Comparison of ENCODE assay signal across 21 cellular contexts in genomic region chr7:112136707-112137008, GRCh38.
"Had no signal": no experiment of that assay in that cellular context is flagged by ENCODE, and none has a peak within 500 bp of the region (broad histone marks: within the 10 kb centered on the region; RNA-seq: fewer than 3 reads in every experiment).

No MANE protein-coding gene starts in this region.

- H3K27ac ChIP-seq: epithelial cell of prostate, psoas muscle, thoracic aorta, transverse colon had no signal

- H3K36me3 Mint-ChIP-seq: naive thymus-derived CD4-positive, alpha-beta T cell; stimulated activated memory B cell treated with anti-CD40 and anti-IgM and Interleukin-4, amounts not matched to agents 10 μg/mL and 1 μg/mL and 100 μg/mL, for 72 hours had no signal

- ATAC-seq: effector memory CD8-positive, alpha-beta T cell; gastrocnemius medialis; left lung; naive thymus-derived CD4-positive, alpha-beta T cell; psoas muscle; sciatic nerve; stimulated activated memory B cell treated with anti-CD40 and anti-IgM and Interleukin-4, amounts not matched to agents 10 μg/mL and 1 μg/mL and 100 μg/mL, for 72 hours; stimulated activated naive CD8-positive, alpha-beta T cell treated with anti-CD3 and anti-CD28 coated beads, Interleukin-15, amount 100 ng/mL, for 72 hours had no signal

- H3K27me3 ChIP-seq: esophagus muscularis mucosa, gastrocnemius medialis, left lung, spleen, transverse colon had no signal

- DNase-seq: effector memory CD8-positive, alpha-beta T cell; gastrocnemius medialis; islet precursor cell; left lung; naive thymus-derived CD4-positive, alpha-beta T cell; nephron progenitor cell; psoas muscle; retina; spleen; stimulated activated CD4-positive, alpha-beta T cell treated with anti-CD3 and anti-CD28 coated beads, Interleukin-15, amount 100 ng/mL, for 24 hours; stimulated activated CD4-positive, alpha-beta T cell treated with anti-CD3 and anti-CD28 coated beads, Interleukin-1b, Interleukin-23, amount 100 ng/mL, for 48 hours; stimulated activated CD4-positive, alpha-beta T cell treated with anti-CD3 and anti-CD28 coated beads, Interleukin-4, amount 100 ng/mL, for 24 hours; stimulated activated naive CD8-positive, alpha-beta T cell treated with anti-CD3 and anti-CD28 coated beads, Interleukin-15, amount 100 ng/mL, for 72 hours; substantia nigra; transverse colon had no signal

- H3K36me3 ChIP-seq: esophagus muscularis mucosa, gastrocnemius medialis, left lung, spleen, thoracic aorta, transverse colon had no signal

- H3K9me3 Mint-ChIP-seq: dendritic cell treated with granulocyte-macrophage colony-stimulating factor and Interleukin-4, amounts not matched to agents 40 ng/mL and 50 ng/mL, for 4 days; effector memory CD8-positive, alpha-beta T cell; naive thymus-derived CD4-positive, alpha-beta T cell; nephron progenitor cell; stimulated activated memory B cell treated with anti-CD40 and anti-IgM and Interleukin-4, amounts not matched to agents 10 μg/mL and 1 μg/mL and 100 μg/mL, for 72 hours; stimulated activated naive CD8-positive, alpha-beta T cell treated with anti-CD3 and anti-CD28 coated beads, Interleukin-15, amount 100 ng/mL, for 72 hours had no signal

- H3K27ac Mint-ChIP-seq: dendritic cell treated with granulocyte-macrophage colony-stimulating factor and Interleukin-4, amounts not matched to agents 40 ng/mL and 50 ng/mL, for 4 days; effector memory CD8-positive, alpha-beta T cell; naive thymus-derived CD4-positive, alpha-beta T cell; nephron progenitor cell; stimulated activated memory B cell treated with anti-CD40 and anti-IgM and Interleukin-4, amounts not matched to agents 10 μg/mL and 1 μg/mL and 100 μg/mL, for 72 hours; stimulated activated naive CD8-positive, alpha-beta T cell treated with anti-CD3 and anti-CD28 coated beads, Interleukin-15, amount 100 ng/mL, for 72 hours had no signal

- H3K9me3 ChIP-seq: esophagus muscularis mucosa, gastrocnemius medialis, left lung, psoas muscle, thoracic aorta, transverse colon had no signal

- H3K4me3 Mint-ChIP-seq: dendritic cell treated with granulocyte-macrophage colony-stimulating factor and Interleukin-4, amounts not matched to agents 40 ng/mL and 50 ng/mL, for 4 days; effector memory CD8-positive, alpha-beta T cell; naive thymus-derived CD4-positive, alpha-beta T cell; nephron progenitor cell; stimulated activated memory B cell treated with anti-CD40 and anti-IgM and Interleukin-4, amounts not matched to agents 10 μg/mL and 1 μg/mL and 100 μg/mL, for 72 hours; stimulated activated naive CD8-positive, alpha-beta T cell treated with anti-CD3 and anti-CD28 coated beads, Interleukin-15, amount 100 ng/mL, for 72 hours had no signal

- H3K4me1 ChIP-seq: spleen had no signal

- H3K4me1 Mint-ChIP-seq: naive thymus-derived CD4-positive, alpha-beta T cell; stimulated activated memory B cell treated with anti-CD40 and anti-IgM and Interleukin-4, amounts not matched to agents 10 μg/mL and 1 μg/mL and 100 μg/mL, for 72 hours; stimulated activated naive CD8-positive, alpha-beta T cell treated with anti-CD3 and anti-CD28 coated beads, Interleukin-15, amount 100 ng/mL, for 72 hours had no signal

- H3K27me3 Mint-ChIP-seq: dendritic cell treated with granulocyte-macrophage colony-stimulating factor and Interleukin-4, amounts not matched to agents 40 ng/mL and 50 ng/mL, for 4 days; stimulated activated memory B cell treated with anti-CD40 and anti-IgM and Interleukin-4, amounts not matched to agents 10 μg/mL and 1 μg/mL and 100 μg/mL, for 72 hours; stimulated activated naive CD8-positive, alpha-beta T cell treated with anti-CD3 and anti-CD28 coated beads, Interleukin-15, amount 100 ng/mL, for 72 hours had no signal

- H3K4me3 ChIP-seq: esophagus muscularis mucosa, gastrocnemius medialis, left lung, psoas muscle, spleen, thoracic aorta, transverse colon had no signal
